In the genomic region with DNA sequence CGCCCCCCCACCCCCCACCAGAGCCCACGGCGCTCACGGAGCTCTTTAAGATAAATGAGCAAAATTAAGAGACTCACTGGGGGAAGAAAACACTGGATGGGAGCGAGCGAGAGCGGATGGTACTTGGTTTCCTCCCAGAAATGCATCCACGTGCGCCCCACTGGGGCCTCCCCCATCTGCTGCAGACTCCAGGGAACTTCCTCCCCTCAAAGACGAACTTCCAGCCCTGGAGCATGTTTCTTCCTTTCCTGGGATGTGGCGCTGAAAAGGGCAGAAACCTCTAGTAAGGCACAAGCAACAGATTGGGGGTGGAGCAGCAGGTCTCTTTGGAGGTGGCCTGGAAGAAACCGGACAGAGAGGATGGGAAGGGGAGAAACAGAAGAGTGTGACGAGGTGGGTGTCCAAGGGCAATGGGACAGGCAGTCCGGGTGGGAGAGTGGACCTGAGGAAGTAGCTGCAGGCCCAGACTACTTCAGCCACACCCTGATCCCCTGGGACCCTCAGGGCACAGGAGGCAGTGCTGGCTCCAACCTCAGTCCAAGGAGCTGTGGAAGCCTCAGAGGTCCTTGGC, we compare ENCODE assay signal across 8 cellular contexts. TPM values are rescaled to one million over a fixed set of nuclear protein-coding genes. Genes with fewer than 3 reads are reported as not detected.
DNase-seq lines count a peak whose midpoint lies in the region; ATAC-seq, FAIRE-seq and TF ChIP-seq lines count a peak whose summit lies in the region.
"Not testable (repeated sequence)": the region's sequence is repeated elsewhere in the genome, so short reads cannot be mapped to it uniquely, and the experiment has no call there.

No MANE protein-coding gene starts in this region.

- not testable (repeated sequence) for H3K27me3 ChIP-seq in BLaER1; iPS DF 6.9 (ENCODE audit: control insufficient read depth, insufficient read depth, low read length); naive thymus-derived CD4-positive, alpha-beta T cell (ENCODE audit: control insufficient read depth in 2 of 2, insufficient read depth in 2 of 2, low read length in 2 of 2)
- peaks cover 0 to 10% (median 6%) of the 10 kb centered on the region in 4 experiments; a peak in 5 of 7 replicates for H3K27me3 ChIP-seq in H1 (replicated peaks in 1 of 4; ENCODE audit: control insufficient read depth in 3 of 4, extremely low read depth in 1 of 4, insufficient read depth in 3 of 4, low read length in 3 of 4)

- not testable (repeated sequence) for H2BK15ac ChIP-seq in H1 (ENCODE audit: low read length)

- POLR2A ChIA-PET in RWPE1 (lab: Yijun Ruan, JAX; ENCODE audit: low non-redundant PET), result interaction anchor here (0.6 to 0.9 kb wide), 2 partner anchors 15 to 85 kb away, joined by 3 read pairs; no protein-coding TSS in a partner anchor
- POLR2A ChIA-PET in H1 (lab: Charles Lee; ENCODE audit: partially characterized antibody); naive thymus-derived CD4-positive, alpha-beta T cell (lab: Charles Lee): not testable (repeated sequence)

- not testable (repeated sequence) for H3K23ac ChIP-seq in H1 (ENCODE audit: insufficient read length)

- 7% methylated on average over 10 of the region's 14 CpGs; no CpG with 5 or more reads in 1 of the 2 experiments for WGBS in H1 (ENCODE audit: extremely low coverage in 1 of 2, insufficient coverage in 1 of 2, insufficient read length in 1 of 2, insufficient replicate concordance in 2 of 2, low coverage in 1 of 2, low lambda C conversion rate in 2 of 2, missing lambda C conversion rate in 1 of 2), 2 experiments
- no CpG with 5 or more reads among the region's 14 CpGs for WGBS in iPS DF 6.9 (ENCODE audit: insufficient coverage, insufficient read length)

- H3K18ac ChIP-seq in H1 (ENCODE audit: extremely low read depth, low read length), result peak overlapping the region; percentile 83

- not testable (repeated sequence) for H2BK5ac ChIP-seq in H1 (ENCODE audit: low read depth, low read length)

- H4K8ac ChIP-seq in H1 (ENCODE audit: extremely low read depth, insufficient read depth, low read length), result not testable (repeated sequence)

- not testable (repeated sequence) for ATAC-seq in naive thymus-derived CD4-positive, alpha-beta T cell; stimulated activated memory B cell treated with anti-CD40 and anti-IgM and Interleukin-4, amounts not matched to agents 10 μg/mL and 1 μg/mL and 100 μg/mL, for 72 hours

- not testable (repeated sequence) for H3K23me2 ChIP-seq in H1 (ENCODE audit: low read depth, low read length)

- H3K79me1 ChIP-seq in H1 (ENCODE audit: low read depth, low read length), result not testable (repeated sequence)

- H3K4ac ChIP-seq in H1 (replicated peaks; ENCODE audit: insufficient read length, low read depth, low read length), result not testable (repeated sequence)

- H3K14ac ChIP-seq in H1 (ENCODE audit: insufficient read length), result not testable (repeated sequence)

- H3K27ac ChIP-seq in BLaER1, result peak overlapping the region; percentile 38; the same call in 1 of the 2 replicates
- H3K27ac ChIP-seq in RWPE1, result peak overlapping the region; percentile 92
- not testable (repeated sequence) for H3K27ac ChIP-seq in H1 (ENCODE audit: low read depth, low read length); iPS DF 6.9 (ENCODE audit: low read length); naive thymus-derived CD4-positive, alpha-beta T cell (ENCODE audit: low read depth, low read length)

- H3K27me3 Mint-ChIP-seq in activated naive CD4-positive, alpha-beta T cell treated with anti-CD3 and anti-CD28 coated beads for 36 hours (ENCODE audit: low read depth), result not testable (repeated sequence)
- peaks cover 0 to 31% (median 8%) of the 10 kb centered on the region in 5 donors for H3K27me3 Mint-ChIP-seq in naive thymus-derived CD4-positive, alpha-beta T cell
- H3K27me3 Mint-ChIP-seq in stimulated activated memory B cell treated with anti-CD40 and anti-IgM and Interleukin-4, amounts not matched to agents 10 μg/mL and 1 μg/mL and 100 μg/mL, for 72 hours, result peaks cover 55% of the 10 kb centered on the region

- TF ChIP-seq CTCF in RWPE1 (conservative IDR thresholded peaks at IDR 0.05; ENCODE audit: low read depth); H1 (IDR thresholded peaks at IDR 0.05; ENCODE audit: control extremely low read depth in 1 of 3, insufficient read depth in 1 of 3, low read depth in 1 of 3, low read length in 3 of 3): not testable (repeated sequence)

- not testable (repeated sequence) for H3K36me3 ChIP-seq in BLaER1; H1 (ENCODE audit: control insufficient read depth in 2 of 4, insufficient read depth in 4 of 4, low read length in 3 of 4); iPS DF 6.9 (ENCODE audit: control insufficient read depth, insufficient read depth, low read length); naive thymus-derived CD4-positive, alpha-beta T cell (ENCODE audit: control insufficient read depth in 2 of 3, insufficient read depth in 3 of 3, low read length in 3 of 3)

- H4K91ac ChIP-seq in H1 (replicated peaks; ENCODE audit: insufficient read length, low read length), result not testable (repeated sequence)

- not testable (repeated sequence) for H3K9me3 ChIP-seq in BLaER1; H1 (ENCODE audit: insufficient read depth in 2 of 2, low read depth in 1 of 2, low read length in 1 of 2); iPS DF 6.9 (ENCODE audit: control insufficient read depth, insufficient read depth, low read length); naive thymus-derived CD4-positive, alpha-beta T cell (ENCODE audit: control insufficient read depth in 2 of 3, low read length in 3 of 3)

- H2AK5ac ChIP-seq in H1 (ENCODE audit: low read depth, low read length), result 0 out of 2 replicates have a peak overlapping the region, but pooled peaks have one; percentile 15

- FAIRE-seq in H1 (lab: Jason Lieb, UNC), result not testable (repeated sequence)

- H4K5ac ChIP-seq in H1 (ENCODE audit: insufficient read length, low read depth, low read length), result not testable (repeated sequence)

- H3K4me3 ChIP-seq in BLaER1, result peak overlapping the region; percentile 63
- H3K4me3 ChIP-seq in H1 (ENCODE audit: extremely low read depth in 1 of 4, insufficient read depth in 2 of 4, low read depth in 3 of 4, low read length in 4 of 4), result peak overlapping the region; percentile 17 to 70 (median 41)
- H3K4me3 ChIP-seq in iPS DF 6.9 (ENCODE audit: low read length), result peak overlapping the region; percentile 35; the same call in 1 of the 2 replicates
- H3K4me3 ChIP-seq in naive thymus-derived CD4-positive, alpha-beta T cell (ENCODE audit: low read length), result not testable (repeated sequence)

- H2BK20ac ChIP-seq in H1 (ENCODE audit: low read length), result not testable (repeated sequence)

- H3K4me3 Mint-ChIP-seq in activated naive CD4-positive, alpha-beta T cell treated with anti-CD3 and anti-CD28 coated beads for 36 hours, result peak overlapping the region; percentile 75
- peak overlapping the region; percentile 51 to 94 (median 81) for H3K4me3 Mint-ChIP-seq in naive thymus-derived CD4-positive, alpha-beta T cell
- H3K4me3 Mint-ChIP-seq in stimulated activated memory B cell treated with anti-CD40 and anti-IgM and Interleukin-4, amounts not matched to agents 10 μg/mL and 1 μg/mL and 100 μg/mL, for 72 hours, result peak overlapping the region; percentile 63

- H3K4me2 ChIP-seq in BLaER1, result peak overlapping the region; percentile 89
- H3K4me2 ChIP-seq in H1 (ENCODE audit: insufficient read depth in 1 of 2, low read depth in 2 of 2, low read length in 2 of 2), result peak overlapping the region; percentile 71 to 91

- H2BK120ac ChIP-seq in H1 (replicated peaks; ENCODE audit: low read depth, low read length), result not testable (repeated sequence)

- TF ChIP-seq EP300 in H1 (IDR thresholded peaks at IDR 0.05; ENCODE audit: borderline replicate concordance in 1 of 2, low read depth in 2 of 2, low read length in 2 of 2), result not testable (repeated sequence)

- DNase-seq in HT-29 (ENCODE audit: low spot score), result peak; percentile 29
- DNase-seq in RWPE1 (ENCODE audit: low spot score); activated naive CD4-positive, alpha-beta T cell treated with anti-CD3 and anti-CD28 coated beads for 36 hours; iPS DF 6.9 (ENCODE audit: low read depth, low spot score); naive thymus-derived CD4-positive, alpha-beta T cell: not testable (repeated sequence)
- DNase-seq in H1 (ENCODE audit: low read depth in 1 of 2, low spot score in 2 of 2), result peak in 1 of 2 experiments; percentile 56

- H3K4me1 Mint-ChIP-seq in activated naive CD4-positive, alpha-beta T cell treated with anti-CD3 and anti-CD28 coated beads for 36 hours (ENCODE audit: low read depth), result peaks cover 25% of the 10 kb centered on the region
- peaks cover 5 to 15% (median 14%) of the 10 kb centered on the region in 7 donors for H3K4me1 Mint-ChIP-seq in naive thymus-derived CD4-positive, alpha-beta T cell
- peaks cover 22% of the 10 kb centered on the region for H3K4me1 Mint-ChIP-seq in stimulated activated memory B cell treated with anti-CD40 and anti-IgM and Interleukin-4, amounts not matched to agents 10 μg/mL and 1 μg/mL and 100 μg/mL, for 72 hours

- H4K20me1 ChIP-seq in BLaER1; H1 (replicated peaks in 1 of 2; ENCODE audit: control insufficient read depth in 1 of 2, insufficient read depth in 2 of 2, low read length in 2 of 2): not testable (repeated sequence)

- intact Hi-C loops in activated naive CD4-positive, alpha-beta T cell treated with anti-CD3 and anti-CD28 coated beads for 36 hours (cut with micrococcal nuclease); naive thymus-derived CD4-positive, alpha-beta T cell (cut with micrococcal nuclease): not testable (repeated sequence)

- H3K36me3 Mint-ChIP-seq in activated naive CD4-positive, alpha-beta T cell treated with anti-CD3 and anti-CD28 coated beads for 36 hours (ENCODE audit: low read depth); naive thymus-derived CD4-positive, alpha-beta T cell; stimulated activated memory B cell treated with anti-CD40 and anti-IgM and Interleukin-4, amounts not matched to agents 10 μg/mL and 1 μg/mL and 100 μg/mL, for 72 hours: not testable (repeated sequence)

- not testable (repeated sequence) for H2BK12ac ChIP-seq in H1 (ENCODE audit: low read depth, low read length)

- H2AFZ ChIP-seq in H1 (ENCODE audit: low read length), result peak overlapping the region; percentile 85; the same call in 1 of the 2 replicates

- peak overlapping the region; percentile 55; the same call in 1 of the 2 replicates for H3K9ac ChIP-seq in BLaER1
- H3K9ac ChIP-seq in H1 (replicated peaks in 1 of 4; ENCODE audit: extremely low read depth in 1 of 4, low read depth in 3 of 4, low read length in 3 of 4), result not testable (repeated sequence)

- not testable (repeated sequence) for TF ChIP-seq RAD21 in H1 (IDR thresholded peaks at IDR 0.05 in 1 of 2, conservative IDR thresholded peaks at IDR 0.05 in 1 of 2; ENCODE audit: low read depth in 2 of 2, low read length in 2 of 2)

- not testable (repeated sequence) for H3K79me2 ChIP-seq in H1 (ENCODE audit: control insufficient read depth in 1 of 2, insufficient read depth in 2 of 2, low read length in 2 of 2)

- not testable (repeated sequence) for H3K56ac ChIP-seq in H1 (replicated peaks; ENCODE audit: insufficient read length, low read depth, low read length)

- TF ChIP-seq POLR2A in H1 (IDR thresholded peaks at IDR 0.05; ENCODE audit: control extremely low read depth in 1 of 2, low read depth in 2 of 2, low read length in 2 of 2), result not testable (repeated sequence)

- CTCF ChIA-PET in RWPE1 (lab: Yijun Ruan, JAX); H1 (lab: Charles Lee; ENCODE audit: partially characterized antibody); naive thymus-derived CD4-positive, alpha-beta T cell (lab: Charles Lee): not testable (repeated sequence)
- CTCF ChIA-PET in activated naive CD4-positive, alpha-beta T cell treated with anti-CD3 and anti-CD28 coated beads for 36 hours (lab: Charles Lee), result interaction anchor here (0.9 kb wide), 1 partner anchor 76 kb away, joined by 3 read pairs; no protein-coding TSS in a partner anchor

- not testable (repeated sequence) for H3K27ac Mint-ChIP-seq in activated naive CD4-positive, alpha-beta T cell treated with anti-CD3 and anti-CD28 coated beads for 36 hours
- peak overlapping the region in 2 of 9 donors; percentile 13 to 27 for H3K27ac Mint-ChIP-seq in naive thymus-derived CD4-positive, alpha-beta T cell
- peak overlapping the region; percentile 0 for H3K27ac Mint-ChIP-seq in stimulated activated memory B cell treated with anti-CD40 and anti-IgM and Interleukin-4, amounts not matched to agents 10 μg/mL and 1 μg/mL and 100 μg/mL, for 72 hours

- H3K4me1 ChIP-seq in BLaER1, result peaks cover 25% of the 10 kb centered on the region
- H3K4me1 ChIP-seq in H1 (replicated peaks in 1 of 4; ENCODE audit: control insufficient read depth in 3 of 4, insufficient read depth in 4 of 4, low read length in 3 of 4); iPS DF 6.9 (ENCODE audit: control insufficient read depth, insufficient read depth, low read length); naive thymus-derived CD4-positive, alpha-beta T cell (ENCODE audit: control insufficient read depth in 2 of 2, insufficient read depth in 2 of 2, low read length in 2 of 2): not testable (repeated sequence)

- not testable (repeated sequence) for H3K9me3 Mint-ChIP-seq in activated naive CD4-positive, alpha-beta T cell treated with anti-CD3 and anti-CD28 coated beads for 36 hours; naive thymus-derived CD4-positive, alpha-beta T cell; stimulated activated memory B cell treated with anti-CD40 and anti-IgM and Interleukin-4, amounts not matched to agents 10 μg/mL and 1 μg/mL and 100 μg/mL, for 72 hours

RNA-seq across cellular contexts. Expression of gene PAX8, which starts 46.5 kb away (rescaled TPM):
- total RNA-seq in HT-29 (2014; rRNA removed; shearing (Covaris generic)), result 1.5 and 3.4 TPM in 2 replicates
- 1 to 10 TPM; 2.0 to 2.8 TPM for total RNA-seq in activated naive CD4-positive, alpha-beta T cell treated with anti-CD3 and anti-CD28 coated beads for 36 hours
- total RNA-seq in H1 (2021; fragmentation: NEBNext Ultra II Directional; extraction: Animal tissue kit (Norgen Biotek cat#: 25700)), result not detected in 2 replicates
- polyA plus RNA-seq in H1 (2011; rRNA removed), result 0.02 and 0.08 TPM in 2 replicates
- polyA plus RNA-seq in H1 (2011; cell fraction: cytosol; rRNA removed), result 0.04 TPM
- not detected for polyA plus RNA-seq in H1 (2011; cell fraction: nucleus; rRNA removed)
- polyA plus RNA-seq in H1 (2012, experiment 1 of 2), result 0.10 to 0.34 TPM (median 0.13 TPM) in 3 of 4 replicates, not detected in the other
- not detected for polyA plus RNA-seq in H1 (2012, experiment 2 of 2)
- 0.04 TPM for polyA plus RNA-seq in H1 (2013, experiment 1 of 2)
- polyA plus RNA-seq in H1 (2013, experiment 2 of 2), result 0.06 TPM
- polyA minus RNA-seq in H1 (2011; rRNA and poly(A)+ RNA removed), result 0.09 TPM in 1 of 2 replicates, not detected in the other
- polyA minus RNA-seq in H1 (2011; cell fraction: cytosol; rRNA and poly(A)+ RNA removed), result not detected
- not detected for polyA minus RNA-seq in H1 (2011; cell fraction: nucleus; rRNA and poly(A)+ RNA removed)
- total RNA-seq in naive thymus-derived CD4-positive, alpha-beta T cell, result 1 to 10 TPM in 3 of 5 experiments, under 1 TPM in 2; 0.37 to 1.5 (median 1.2) TPM
- 1 to 10 TPM in 1 of 2 donors, under 1 TPM in 1; 0.09 to 1.4 TPM for polyA plus RNA-seq in naive thymus-derived CD4-positive, alpha-beta T cell
